In the genomic region with DNA sequence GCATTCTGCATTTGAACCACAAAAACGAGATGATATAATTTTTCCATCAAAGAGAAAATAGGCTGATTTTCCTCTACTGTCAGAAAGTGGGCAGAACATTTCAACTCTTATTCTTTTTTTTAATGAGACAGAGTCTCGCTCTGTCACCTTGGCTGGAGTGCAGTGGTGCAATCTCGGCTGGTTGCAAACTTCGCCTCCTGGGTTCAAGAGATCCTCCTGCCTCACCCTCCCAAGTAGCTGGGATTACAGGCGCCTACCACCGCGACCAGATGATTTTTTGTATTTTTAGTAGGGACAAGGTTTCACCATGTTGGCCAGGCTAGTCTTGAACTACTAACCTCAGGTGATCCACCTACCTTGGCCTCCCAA, we compare ENCODE assay signal across 17 cellular contexts. TPM values are rescaled to one million over a fixed set of nuclear protein-coding genes. Genes with fewer than 3 reads are reported as not detected.
DNase-seq lines count a peak whose midpoint lies in the region; ATAC-seq and TF ChIP-seq lines count a peak whose summit lies in the region.
"Had no signal": no experiment of that assay in that cellular context is flagged by ENCODE, and none has a peak within 500 bp of the region (broad histone marks: within the 10 kb centered on the region; RNA-seq: fewer than 3 reads in every experiment).

No MANE protein-coding gene starts in this region.

- H3K27me3 ChIP-seq in CD4-positive, CD25-positive, alpha-beta regulatory T cell (ENCODE audit: control insufficient read depth, insufficient read depth, low read length) = no peaks in the 10 kb centered on the region
- H3K27me3 ChIP-seq in GM23248 (replicated peaks; ENCODE audit: insufficient read depth) = no peaks in the 10 kb centered on the region
- H3K27me3 ChIP-seq: esophagus squamous epithelium had no signal

- peaks cover 4% of the 10 kb centered on the region; the same call in 1 of the 2 replicates for H4K20me1 ChIP-seq in GM23248 (ENCODE audit: insufficient read depth)

- peak overlapping the region in 2 of 3 donors; percentile 48 to 52 for H3K27ac Mint-ChIP-seq in CD4-positive, CD25-positive, alpha-beta regulatory T cell
- peak overlapping the region; percentile 76 to 92 for H3K27ac Mint-ChIP-seq in activated naive CD4-positive, alpha-beta T cell treated with anti-CD3 and anti-CD28 coated beads, Interleukin-2, amount 50 U/mL, for 72 hours
- peak overlapping the region; percentile 62 for H3K27ac Mint-ChIP-seq in progenitor cell of endocrine pancreas

- no peak overlapping the region for H3K27ac ChIP-seq in CD4-positive, CD25-positive, alpha-beta regulatory T cell (ENCODE audit: insufficient read depth, low read length, poor library complexity, severe bottlenecking)
- peak overlapping the region; percentile 72 for H3K27ac ChIP-seq in GM23248
- H3K27ac ChIP-seq: esophagus squamous epithelium, thoracic aorta had no signal

- no peak overlapping the region for H3K9ac ChIP-seq in GM23248
- H3K9ac ChIP-seq: SK-N-SH had no signal

- H3K36me3 ChIP-seq in CD4-positive, CD25-positive, alpha-beta regulatory T cell (ENCODE audit: control insufficient read depth, insufficient read depth, low read length) = peaks cover 2% of the 10 kb centered on the region
- H3K36me3 ChIP-seq in GM23248 (ENCODE audit: low read depth) = no peaks in the 10 kb centered on the region
- H3K36me3 ChIP-seq: esophagus squamous epithelium, HAP-1, thoracic aorta had no signal

- in situ Hi-C loops in GM23248 (cut with MboI) = no loop called here

- no peaks in the 10 kb centered on the region for H3K27me3 Mint-ChIP-seq in CD4-positive, CD25-positive, alpha-beta regulatory T cell
- H3K27me3 Mint-ChIP-seq in progenitor cell of endocrine pancreas = no peaks in the 10 kb centered on the region

- H3K9me3 Mint-ChIP-seq in CD4-positive, CD25-positive, alpha-beta regulatory T cell = peaks cover 0 to 4% (median 0%) of the 10 kb centered on the region in 7 donors
- H3K9me3 Mint-ChIP-seq in activated naive CD4-positive, alpha-beta T cell treated with anti-CD3 and anti-CD28 coated beads, Interleukin-2, amount 50 U/mL, for 72 hours = no peaks in the 10 kb centered on the region
- H3K9me3 Mint-ChIP-seq in progenitor cell of endocrine pancreas (ENCODE audit: low read depth) = no peaks in the 10 kb centered on the region

- H2AFZ ChIP-seq in GM23248 = no peak overlapping the region

- WGBS in GM23248 (ENCODE audit: low coverage in 1 of 2, low lambda C conversion rate in 2 of 2, missing lambda C conversion rate in 2 of 2), 2 experiments = 89 to 93% methylated on average over 7 of the region's 7 CpGs

- H3K9me3 ChIP-seq in CD4-positive, CD25-positive, alpha-beta regulatory T cell (ENCODE audit: control insufficient read depth in 2 of 2, low read length in 2 of 2) = no peaks in the 10 kb centered on the region
- H3K9me3 ChIP-seq in GM23248 (ENCODE audit: low read depth) = no peaks in the 10 kb centered on the region
- H3K9me3 ChIP-seq: esophagus squamous epithelium, HAP-1, SK-N-SH, thoracic aorta had no signal

- no peaks in the 10 kb centered on the region for H3K9me2 ChIP-seq in GM23248 (ENCODE audit: insufficient read depth)
- H3K9me2 ChIP-seq: SK-N-SH had no signal

- peaks cover 20% of the 10 kb centered on the region for H3F3A ChIP-seq in GM23248 (ENCODE audit: insufficient read depth)

- peaks cover 35 to 54% (median 38%) of the 10 kb centered on the region in 4 donors for H3K4me1 Mint-ChIP-seq in CD4-positive, CD25-positive, alpha-beta regulatory T cell
- peaks cover 8% of the 10 kb centered on the region for H3K4me1 Mint-ChIP-seq in progenitor cell of endocrine pancreas (ENCODE audit: low read depth)

- H3K4me2 ChIP-seq in GM23248 (ENCODE audit: unreplicated experiment) = no peak overlapping the region
- H3K4me2 ChIP-seq: SK-N-SH had no signal

- H3K79me2 ChIP-seq in GM23248 (ENCODE audit: insufficient read depth) = peaks cover 98% of the 10 kb centered on the region

- peak overlapping the region in 3 of 4 donors; percentile 7 to 67 (median 52) for H3K4me3 Mint-ChIP-seq in CD4-positive, CD25-positive, alpha-beta regulatory T cell
- H3K4me3 Mint-ChIP-seq in progenitor cell of endocrine pancreas (ENCODE audit: low read depth) = no peak overlapping the region

- no peak for DNase-seq in CD4-positive, CD25-positive, alpha-beta regulatory T cell
- DNase-seq in GM23248 = no peak
- peak in 1 of 2 donors; percentile 22 for DNase-seq in activated naive CD4-positive, alpha-beta T cell treated with anti-CD3 and anti-CD28 coated beads, Interleukin-2, amount 50 U/mL, for 72 hours (ENCODE audit: low spot score in 2 of 2)
- no peak for DNase-seq in progenitor cell of endocrine pancreas (ENCODE audit: low spot score, unreplicated experiment)
- no peak for DNase-seq in posterior cingulate gyrus
- no peak for DNase-seq in foreskin melanocyte
- DNase-seq: Calu3, esophagus squamous epithelium, mesendoderm, NCI-H1417 treated with DMSO at 0.1 percent for 48 hours, right cardiac atrium, SK-N-SH had no signal

- H3K4me1 ChIP-seq in CD4-positive, CD25-positive, alpha-beta regulatory T cell (ENCODE audit: control insufficient read depth, insufficient read depth, low read length, poor library complexity, severe bottlenecking) = peaks cover 21% of the 10 kb centered on the region
- H3K4me1 ChIP-seq in GM23248 (ENCODE audit: insufficient read depth) = peaks cover 28% of the 10 kb centered on the region
- H3K4me1 ChIP-seq: HAP-1 had no signal

- ATAC-seq in CD4-positive, CD25-positive, alpha-beta regulatory T cell (ENCODE audit: low read depth in 2 of 2) = no peak
- peak in 1 of 2 donors; percentile 54 for ATAC-seq in activated naive CD4-positive, alpha-beta T cell treated with anti-CD3 and anti-CD28 coated beads, Interleukin-2, amount 50 U/mL, for 72 hours
- ATAC-seq in HG03520 (IDR thresholded peaks at IDR 0.05; ENCODE audit: unreplicated experiment) = no peak
- no peak for ATAC-seq in HG02642 (IDR thresholded peaks at IDR 0.05; ENCODE audit: poor library complexity, unreplicated experiment)
- ATAC-seq: Panc1, right cardiac atrium had no signal

- peaks cover 15% of the 10 kb centered on the region for H3K36me3 Mint-ChIP-seq in CD4-positive, CD25-positive, alpha-beta regulatory T cell
- peaks cover 14 to 20% of the 10 kb centered on the region in 2 donors for H3K36me3 Mint-ChIP-seq in activated naive CD4-positive, alpha-beta T cell treated with anti-CD3 and anti-CD28 coated beads, Interleukin-2, amount 50 U/mL, for 72 hours
- no peaks in the 10 kb centered on the region for H3K36me3 Mint-ChIP-seq in progenitor cell of endocrine pancreas (ENCODE audit: insufficient read depth)

- peak overlapping the region; percentile 17 for H3K4me3 ChIP-seq in CD4-positive, CD25-positive, alpha-beta regulatory T cell (ENCODE audit: low read depth, low read length)
- H3K4me3 ChIP-seq in GM23248 = no peak overlapping the region
- H3K4me3 ChIP-seq: esophagus squamous epithelium, HAP-1, thoracic aorta had no signal

- no peak for TF ChIP-seq CTCF in progenitor cell of endocrine pancreas (IDR thresholded peaks at IDR 0.05; ENCODE audit: unreplicated experiment)

- intact Hi-C loops in posterior cingulate gyrus (cut with DNase I) = no loop called here

RNA-seq across cellular contexts. Expression of a gene that starts 11.6 kb away (rescaled TPM):
- total RNA-seq in CD4-positive, CD25-positive, alpha-beta regulatory T cell = 15.7 TPM
- polyA plus RNA-seq in CD4-positive, CD25-positive, alpha-beta regulatory T cell = 1 to 10 TPM; 3.2 to 5.9 (median 5.1) TPM
- 11.3 and 12.1 TPM in 2 replicates for total RNA-seq in GM23248 (2014; rRNA removed; shearing (Covaris generic))
- 9.8 and 10.6 TPM in 2 replicates for polyA plus RNA-seq in GM23248 (2016; fragmentation: Nextera tagmentation; extraction: Ambion mirVana)
- 10 to 100 TPM; 13.0 to 15.3 TPM for total RNA-seq in activated naive CD4-positive, alpha-beta T cell treated with anti-CD3 and anti-CD28 coated beads, Interleukin-2, amount 50 U/mL, for 72 hours
- 10.4 and 11.0 TPM in 2 replicates for total RNA-seq in progenitor cell of endocrine pancreas

RNA-seq across cellular contexts. Expression of a gene that starts 27.8 kb away (rescaled TPM):
- total RNA-seq in CD4-positive, CD25-positive, alpha-beta regulatory T cell = 1.8 TPM
- under 1 TPM; 0.22 to 0.37 (median 0.28) TPM for polyA plus RNA-seq in CD4-positive, CD25-positive, alpha-beta regulatory T cell
- total RNA-seq in GM23248 (2014; rRNA removed; shearing (Covaris generic)) = 1.7 and 2.7 TPM in 2 replicates
- polyA plus RNA-seq in GM23248 (2016; fragmentation: Nextera tagmentation; extraction: Ambion mirVana) = 0.39 and 0.63 TPM in 2 replicates
- 10 to 100 TPM; 11.1 to 17.2 TPM for total RNA-seq in activated naive CD4-positive, alpha-beta T cell treated with anti-CD3 and anti-CD28 coated beads, Interleukin-2, amount 50 U/mL, for 72 hours
- 4.6 and 5.0 TPM in 2 replicates for total RNA-seq in progenitor cell of endocrine pancreas
